Comparison of ENCODE assay signal across 1 cellular context in genomic region chrX:20445109-20445508, GRCh38.
TF ChIP-seq lines count a peak whose summit lies in the region.

No MANE protein-coding gene starts in this region.

TF ChIP-seq in GM23338, 12 proteins besides CTCF, POLR2A, EP300 and RAD21 (continued from another document):
- TF ChIP-seq ZNF462 (CRISPR knock-in tag; IDR thresholded peaks at IDR 0.05) = no peak
- no peak for TF ChIP-seq ZNF114 (CRISPR knock-in tag; IDR thresholded peaks at IDR 0.05)
- no peak for TF ChIP-seq CREB1 (CRISPR knock-in tag; IDR thresholded peaks at IDR 0.05; ENCODE audit: low read depth)
- TF ChIP-seq EZH2phosphoT487 (IDR thresholded peaks at IDR 0.05; ENCODE audit: unreplicated experiment) = no peak
- no peak for TF ChIP-seq POLR2AphosphoS5 (IDR thresholded peaks at IDR 0.05; ENCODE audit: low read depth)
- TF ChIP-seq NANOG (IDR thresholded peaks at IDR 0.05; ENCODE audit: borderline replicate concordance) = no peak
- no peak for TF ChIP-seq ETS1 (IDR thresholded peaks at IDR 0.05)
- TF ChIP-seq STAT1 (IDR thresholded peaks at IDR 0.05; ENCODE audit: unreplicated experiment) = no peak
- no peak for TF ChIP-seq ZNF331 (CRISPR knock-in tag; IDR thresholded peaks at IDR 0.05; ENCODE audit: low read depth)
TF ChIP-seq in GM23338: peak in this region for 0.
